8 cellular contexts compared by ENCODE assay signal in genomic region chr20:62652894-62653305, GRCh38. TPM values are rescaled to one million over a fixed set of nuclear protein-coding genes. Genes with fewer than 3 reads are reported as not detected.
A peak's percentile ranks its signal among the peaks of the same experiment; 100 is the strongest.
DNase-seq lines count a peak whose midpoint lies in the region; ATAC-seq and TF ChIP-seq lines count a peak whose summit lies in the region.

No MANE protein-coding gene starts in this region.

- H3K9ac ChIP-seq in SU-DHL-6 (ENCODE audit: low read length): no peak overlapping the region

- peak overlapping the region; percentile 44 for H3K4me2 ChIP-seq in SU-DHL-6 (ENCODE audit: low read depth, low read length, poor library complexity, severe bottlenecking)

- H3K36me3 ChIP-seq in CD8-positive, alpha-beta memory T cell (ENCODE audit: insufficient read depth, low read length): no peaks in the 10 kb centered on the region
- no peaks in the 10 kb centered on the region for H3K36me3 ChIP-seq in SU-DHL-6 (ENCODE audit: low read length)

- H3K9me3 ChIP-seq in CD8-positive, alpha-beta memory T cell (ENCODE audit: low read length): no peaks in the 10 kb centered on the region
- H3K9me3 ChIP-seq in SU-DHL-6 (ENCODE audit: insufficient read depth, low read length): no peaks in the 10 kb centered on the region
- no peaks in the 10 kb centered on the region for H3K9me3 ChIP-seq in right cardiac atrium (ENCODE audit: control insufficient read depth, low read length)

- peaks cover 20 to 32% (median 30%) of the 10 kb centered on the region in 3 donors for H3K4me1 Mint-ChIP-seq in CD8-positive, alpha-beta memory T cell

- TF ChIP-seq CTCF in SU-DHL-6 (IDR thresholded peaks at IDR 0.05; ENCODE audit: insufficient read depth, low read length, poor library complexity, severe bottlenecking): no peak

- peaks cover 0 to 2% of the 10 kb centered on the region in 2 donors for H3K27me3 Mint-ChIP-seq in CD8-positive, alpha-beta memory T cell

- peaks cover 9% of the 10 kb centered on the region; the same call in 1 of the 2 replicates for H3K79me2 ChIP-seq in SU-DHL-6 (ENCODE audit: insufficient read depth, low read length)

- H2AFZ ChIP-seq in SU-DHL-6 (ENCODE audit: low read depth, low read length, severe bottlenecking): no peak overlapping the region

- peak overlapping the region in 3 of 7 donors; percentile 26 to 88 (median 77) for H3K4me3 Mint-ChIP-seq in CD8-positive, alpha-beta memory T cell

- H3K4me3 ChIP-seq in CD8-positive, alpha-beta memory T cell (ENCODE audit: low read length): peak overlapping the region; percentile 47
- H3K4me3 ChIP-seq in SU-DHL-6 (ENCODE audit: insufficient read depth, low read length, poor library complexity, severe bottlenecking) (no peak overlapping the region), right cardiac atrium (ENCODE audit: low read length) (no peak overlapping the region), skin epidermis (peak overlapping the region in 3 of 7 experiments; percentile 8 to 30 (median 28))

- H3K36me3 Mint-ChIP-seq in CD8-positive, alpha-beta memory T cell: no peaks in the 10 kb centered on the region

- H3K4me1 ChIP-seq in CD8-positive, alpha-beta memory T cell (ENCODE audit: insufficient read depth, low read length): peaks cover 29% of the 10 kb centered on the region
- H3K4me1 ChIP-seq in right cardiac atrium (ENCODE audit: control insufficient read depth, insufficient read depth, low read length): peaks cover 9% of the 10 kb centered on the region

- peak overlapping the region in 4 of 8 donors; percentile 94 to 99 (median 97) for H3K27ac Mint-ChIP-seq in CD8-positive, alpha-beta memory T cell

- intact Hi-C loops in right cardiac atrium (cut with DNase I): no loop called here

- CTCF ChIA-PET in CD8-positive, alpha-beta memory T cell (lab: Charles Lee): interaction anchor here (2.0 kb wide), 1 partner anchor 155 kb away, joined by 13 read pairs; no protein-coding TSS in a partner anchor

- POLR2A ChIA-PET in CD8-positive, alpha-beta memory T cell (lab: Charles Lee): interaction anchor here (1.1 to 3.1 kb wide), 2 partner anchors 11 to 142 kb away, joined by 4 to 28 read pairs; partner anchors contain the start of gene SLCO4A1

- DNase-seq in CD8-positive, alpha-beta memory T cell: no peak
- DNase-seq in right cardiac atrium (peak in 1 of 3 donors; percentile 80), cortex of kidney (lab: John Stamatoyannopoulos, UW) (no peak), NCI-H146 treated with DMSO at 0.1 percent for 48 hours (lab: John Stamatoyannopoulos, UW; ENCODE audit: unreplicated experiment) (no peak), HUDEP-2 (lab: John Stamatoyannopoulos, UW; ENCODE audit: unreplicated experiment in 76 of 76) (no peak)
- DNase-seq in activated CD8-positive, alpha-beta memory T cell treated with anti-CD3 and anti-CD28 coated beads for 24 hours: no peak

- H3K27ac ChIP-seq in CD8-positive, alpha-beta memory T cell (ENCODE audit: low read depth, low read length): no peak overlapping the region
- peak overlapping the region; percentile 86; the same call in 1 of the 2 replicates for H3K27ac ChIP-seq in SU-DHL-6 (ENCODE audit: low read depth, low read length)
- H3K27ac ChIP-seq in right cardiac atrium (ENCODE audit: low read length): peak overlapping the region; percentile 91
- peak overlapping the region; percentile 20 to 92 (median 86) for H3K27ac ChIP-seq in skin epidermis

- peaks cover 6% of the 10 kb centered on the region for H3F3A ChIP-seq in SU-DHL-6 (ENCODE audit: insufficient read depth)

- 77% methylated on average over 20 of the region's 20 CpGs for WGBS in right cardiac atrium

- H4K20me1 ChIP-seq in SU-DHL-6 (ENCODE audit: low read depth, low read length): no peaks in the 10 kb centered on the region

- peak in 1 of 2 donors; percentile 1 for ATAC-seq in right cardiac atrium

- H3K27me3 ChIP-seq in CD8-positive, alpha-beta memory T cell (ENCODE audit: insufficient read depth, low read length, poor library complexity, severe bottlenecking): no peaks in the 10 kb centered on the region
- no peaks in the 10 kb centered on the region for H3K27me3 ChIP-seq in SU-DHL-6 (ENCODE audit: low read length)
- no peaks in the 10 kb centered on the region for H3K27me3 ChIP-seq in right cardiac atrium (ENCODE audit: control insufficient read depth, insufficient read depth)

- H3K9me2 ChIP-seq in SU-DHL-6 (replicated peaks; ENCODE audit: insufficient read depth, low read length): no peaks in the 10 kb centered on the region

- no peaks in the 10 kb centered on the region for H3K9me3 Mint-ChIP-seq in CD8-positive, alpha-beta memory T cell

RNA-seq across cellular contexts. Expression of gene SLCO4A1, which starts 10.6 kb away (rescaled TPM):
- total RNA-seq in CD8-positive, alpha-beta memory T cell: 10 to 100 TPM; 42.0 to 44.9 TPM
- polyA plus RNA-seq in CD8-positive, alpha-beta memory T cell: 0.47 TPM
- 1 to 10 TPM; 4.1 to 8.4 (median 5.3) TPM for total RNA-seq in right cardiac atrium
- polyA plus RNA-seq in right cardiac atrium: 15.5 TPM

RNA-seq across cellular contexts. Expression of gene NTSR1, which starts 55.7 kb away (rescaled TPM):
- not detected for total RNA-seq in CD8-positive, alpha-beta memory T cell
- polyA plus RNA-seq in CD8-positive, alpha-beta memory T cell: not detected
- under 1 TPM in 1 of 4 donors, not detected in 3; 0.06 TPM for total RNA-seq in right cardiac atrium
- not detected for polyA plus RNA-seq in right cardiac atrium

Comparison
In these comparisons a context has a peak if more than half of its experiments do, and no peak if none do; other contexts are left out.
1. RNA of gene SLCO4A1, which starts 10.6 kb away (total RNA-seq): 42.0 to 44.9 TPM in CD8-positive, alpha-beta memory T cell; 4.1 to 8.4 TPM in right cardiac atrium; every median in the first group is over 4 times any median in the second.